1 cellular context compared by ENCODE assay signal in genomic region chr16:59698341-59698979, GRCh38.
TF ChIP-seq lines count a peak whose summit lies in the region.

No MANE protein-coding gene starts in this region.

TF ChIP-seq in IMR-90, 13 proteins besides CTCF, POLR2A, EP300 and RAD21 (continued from another document):
- TF ChIP-seq USF2 (IDR thresholded peaks at IDR 0.05; ENCODE audit: low read depth, low read length), result no peak
